8 cellular contexts compared by ENCODE assay signal in the genomic region with DNA sequence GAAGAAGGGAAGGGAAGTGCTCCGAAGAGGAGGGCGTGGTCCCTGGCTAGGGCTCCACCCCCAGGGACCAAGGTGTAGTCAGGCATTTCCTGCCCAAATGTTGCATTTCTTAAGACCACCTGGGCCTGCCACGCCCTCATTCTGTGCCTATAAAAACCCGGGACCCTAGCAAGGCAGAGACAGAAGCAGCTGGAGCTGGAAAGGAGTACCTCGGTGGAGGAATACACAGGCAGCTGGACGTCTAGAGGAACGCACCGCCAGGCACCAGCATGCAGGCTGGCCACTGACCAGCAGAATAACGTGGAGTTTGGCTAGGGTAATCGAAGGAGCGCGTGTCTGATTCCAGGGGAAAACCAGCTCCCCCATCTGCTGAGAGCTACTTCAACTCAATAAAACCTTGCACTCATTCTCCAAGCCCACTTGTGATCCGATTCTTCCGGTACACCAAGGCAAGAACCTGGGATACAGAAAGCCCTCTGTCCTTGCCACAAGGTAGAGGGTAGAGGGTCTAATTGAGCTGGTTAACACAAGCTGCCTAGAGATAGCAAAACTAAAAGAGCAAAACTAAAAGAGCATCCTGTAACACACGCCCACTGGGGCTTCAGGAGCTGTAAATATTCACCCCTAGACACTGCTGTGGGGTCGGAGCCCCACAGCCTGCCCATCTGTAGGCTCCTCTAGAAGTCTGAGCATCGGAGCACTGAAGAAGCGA. TPM values are rescaled to one million over a fixed set of nuclear protein-coding genes. Genes with fewer than 3 reads are reported as not detected.
A peak's percentile ranks its signal among the peaks of the same experiment; 100 is the strongest.
DNase-seq lines count a peak whose midpoint lies in the region; ATAC-seq, FAIRE-seq and TF ChIP-seq lines count a peak whose summit lies in the region.

No MANE protein-coding gene starts in this region.

- no peak overlapping the region for H3K27ac Mint-ChIP-seq in CD8-positive, alpha-beta T cell
- peak overlapping the region; percentile 18 for H3K27ac Mint-ChIP-seq in MCF 10A (ENCODE audit: low read depth, unreplicated experiment)

- peaks cover 6% of the 10 kb centered on the region for H3K4me1 ChIP-seq in CD8-positive, alpha-beta T cell (ENCODE audit: insufficient read depth, low read length)
- peaks cover 3 to 10% of the 10 kb centered on the region in 2 donors for H3K4me1 ChIP-seq in thoracic aorta (ENCODE audit: control insufficient read depth in 1 of 2, low read depth in 2 of 2)

- BruUV-seq in MCF 10A (replicated peaks; lab: Mats Ljungman, UMichigan) = no TSS peak

- peak in 3 of 7 experiments; percentile 15 to 35 (median 18) for DNase-seq in CD8-positive, alpha-beta T cell
- DNase-seq in NCI-H524 (lab: John Stamatoyannopoulos, UW) = peak; percentile 66 to 85
- peak; percentile 29 for DNase-seq in MCF 10A (ENCODE audit: unreplicated experiment)
- no peak for DNase-seq in thoracic aorta (ENCODE audit: low spot score)
- no peak for DNase-seq in GM19239 (ENCODE audit: insufficient read length, low spot score)
- no peak for DNase-seq in pons (ENCODE audit: low spot score)

- H3K36me3 Mint-ChIP-seq in CD8-positive, alpha-beta T cell = no peaks in the 10 kb centered on the region
- H3K36me3 Mint-ChIP-seq in MCF 10A (ENCODE audit: insufficient read depth, unreplicated experiment) = no peaks in the 10 kb centered on the region

- H3K36me3 ChIP-seq in CD8-positive, alpha-beta T cell (ENCODE audit: insufficient read depth, low read length) = no peaks in the 10 kb centered on the region
- no peaks in the 10 kb centered on the region for H3K36me3 ChIP-seq in thoracic aorta

- no peaks in the 10 kb centered on the region for H3K27me3 Mint-ChIP-seq in CD8-positive, alpha-beta T cell (ENCODE audit: low read depth)
- no peaks in the 10 kb centered on the region for H3K27me3 Mint-ChIP-seq in MCF 10A (ENCODE audit: insufficient read depth, unreplicated experiment)

- peak; percentile 42 for ATAC-seq in CD8-positive, alpha-beta T cell
- ATAC-seq in thoracic aorta (ENCODE audit: insufficient number of reproducible peaks, low FRiP score, low read depth) (no peak), GM18873 (IDR thresholded peaks at IDR 0.05; ENCODE audit: low FRiP score, unreplicated experiment) (no peak)

- TF ChIP-seq CTCF in CD8-positive, alpha-beta T cell (IDR thresholded peaks at IDR 0.05) = no peak
- TF ChIP-seq CTCF in MCF 10A (IDR thresholded peaks at IDR 0.05; ENCODE audit: unreplicated experiment) = no peak
- TF ChIP-seq CTCF in thoracic aorta (IDR thresholded peaks at IDR 0.05) = no peak

- no peaks in the 10 kb centered on the region for H3K9me3 Mint-ChIP-seq in CD8-positive, alpha-beta T cell
- H3K9me3 Mint-ChIP-seq in MCF 10A (ENCODE audit: unreplicated experiment) = no peaks in the 10 kb centered on the region

- POLR2A ChIA-PET in CD8-positive, alpha-beta T cell (lab: Charles Lee) = interaction anchor here (0.7 kb wide), 1 partner anchor 16 kb away, joined by 3 read pairs; no protein-coding TSS in a partner anchor
- POLR2A ChIA-PET in MCF 10A (lab: Yijun Ruan, JAX) = interaction anchor here (0.7 to 1.7 kb wide), 4 partner anchors 9 to 33 kb away, joined by 3 to 4 read pairs (median 3); no protein-coding TSS in a partner anchor

- H3K4me1 Mint-ChIP-seq in CD8-positive, alpha-beta T cell (ENCODE audit: low read depth) = peaks cover 8% of the 10 kb centered on the region
- peaks cover 9% of the 10 kb centered on the region for H3K4me1 Mint-ChIP-seq in MCF 10A (ENCODE audit: insufficient read depth, unreplicated experiment)

- no peak overlapping the region for H3K4me3 ChIP-seq in CD8-positive, alpha-beta T cell (ENCODE audit: low read depth, low read length)
- peak overlapping the region; percentile 66 for H3K4me3 ChIP-seq in thoracic aorta

- H3K4me3 Mint-ChIP-seq in CD8-positive, alpha-beta T cell = peak overlapping the region; percentile 35
- H3K4me3 Mint-ChIP-seq in MCF 10A (ENCODE audit: unreplicated experiment) = no peak overlapping the region

- H3K27ac ChIP-seq in CD8-positive, alpha-beta T cell (ENCODE audit: low read depth, low read length) = no peak overlapping the region
- H3K27ac ChIP-seq in layer of hippocampus (ENCODE audit: low read depth, low read length) (peak overlapping the region; percentile 60), thoracic aorta (no peak overlapping the region)

- no peak for FAIRE-seq in GM19239 (lab: Jason Lieb, UNC)

- no peaks in the 10 kb centered on the region for H3K9me3 ChIP-seq in CD8-positive, alpha-beta T cell (ENCODE audit: low read length)
- H3K9me3 ChIP-seq in thoracic aorta = no peaks in the 10 kb centered on the region

- H3K27me3 ChIP-seq in CD8-positive, alpha-beta T cell (ENCODE audit: insufficient read depth, low read length) = no peaks in the 10 kb centered on the region
- H3K27me3 ChIP-seq in layer of hippocampus (ENCODE audit: control insufficient read depth, insufficient read depth, low read length) (no peaks in the 10 kb centered on the region), thoracic aorta (replicated peaks; ENCODE audit: insufficient read depth) (no peaks in the 10 kb centered on the region)

- CTCF ChIA-PET in CD8-positive, alpha-beta T cell (lab: Charles Lee) = interaction anchor here (0.6 to 0.9 kb wide), 2 partner anchors 20 to 745 kb away, joined by 3 to 5 read pairs; no protein-coding TSS in a partner anchor
- CTCF ChIA-PET in MCF 10A (lab: Yijun Ruan, JAX) = interaction anchor here (0.6 to 2.5 kb wide), 4 partner anchors 10 to 30 kb away, joined by 3 to 11 read pairs (median 3); no protein-coding TSS in a partner anchor

- intact Hi-C loops in CD8-positive, alpha-beta T cell (cut with DNase I, micrococcal nuclease) = no loop called here
- intact Hi-C loops in MCF 10A (cut with micrococcal nuclease) = no loop called here

RNA-seq across cellular contexts. Expression of a gene that starts 21.0 kb away (rescaled TPM):
- 10 to 100 TPM; 35.1 to 35.4 TPM for total RNA-seq in CD8-positive, alpha-beta T cell
- total RNA-seq in MCF 10A (2022) (39.7 and 53.7 TPM in 2 replicates), thoracic aorta (100 to 1,000 TPM in 1 of 2 donors, 10 to 100 TPM in 1; 94.6 to 127 TPM)

Comparison
In these comparisons a context has a peak if more than half of its experiments do, and no peak if none do; other contexts are left out.
1. DNase-seq: peak in NCI-H524 (2 of 2) and MCF 10A (single experiment); none in thoracic aorta (single experiment), GM19239 (single experiment) and pons (single experiment).